ENCODE assay signal across 8 cellular contexts in genomic region chr2:74391209-74391579, GRCh38. TPM values are rescaled to one million over a fixed set of nuclear protein-coding genes. Genes with fewer than 3 reads are reported as not detected.
DNase-seq lines count a peak whose midpoint lies in the region; ATAC-seq and FAIRE-seq lines count a peak whose summit lies in the region.

No MANE protein-coding gene starts in this region.

- H2BK5ac ChIP-seq in neuronal stem cell (ENCODE audit: low read length), result no peak overlapping the region

- H4K8ac ChIP-seq in neuronal stem cell (ENCODE audit: low read depth, low read length), result no peak overlapping the region

- H3K36me3 ChIP-seq in SK-N-MC (ENCODE audit: insufficient read depth, low read length) (peaks cover 4% of the 10 kb centered on the region), neuronal stem cell (replicated peaks in 1 of 2; ENCODE audit: control insufficient read depth in 2 of 2, insufficient read depth in 2 of 2, low read length in 2 of 2) (peaks cover 0 to 5% of the 10 kb centered on the region in 2 donors)

- H3K23ac ChIP-seq in neuronal stem cell (ENCODE audit: low read depth, low read length, poor library complexity), result no peak overlapping the region

- H3K27me3 ChIP-seq in neuronal stem cell (ENCODE audit: control insufficient read depth in 3 of 3, insufficient read depth in 3 of 3, low read depth in 1 of 3, low read length in 3 of 3), result no peaks in the 10 kb centered on the region

- peak overlapping the region; percentile 91 for H3K18ac ChIP-seq in neuronal stem cell (ENCODE audit: low read length)

- H3K4me1 ChIP-seq in neuronal stem cell (ENCODE audit: control insufficient read depth in 2 of 2, insufficient read depth in 1 of 2, low read depth in 1 of 2, low read length in 2 of 2), result peaks cover 4 to 11% of the 10 kb centered on the region in 2 donors

- DNase-seq in DMS79 treated with DMSO at 0.1 percent for 48 hours (lab: John Stamatoyannopoulos, UW), result peak; percentile 54
- no peak for DNase-seq in DMS79 (lab: John Stamatoyannopoulos, UW)
- DNase-seq in SK-N-MC (ENCODE audit: low read depth, low spot score), result no peak
- DNase-seq in neuronal stem cell (ENCODE audit: low spot score), result no peak
- no peak for DNase-seq in GM19239 (ENCODE audit: insufficient read length, low spot score)

- no peak overlapping the region for H2AK5ac ChIP-seq in neuronal stem cell (ENCODE audit: low read depth, low read length)

- peak overlapping the region; percentile 52 for H3K4me2 ChIP-seq in neuronal stem cell (ENCODE audit: insufficient read depth, low read length, poor library complexity, severe bottlenecking)

- H4K91ac ChIP-seq in neuronal stem cell (ENCODE audit: low read depth, low read length, poor library complexity), result no peak overlapping the region

- no CpG with 5 or more reads among the region's 11 CpGs for WGBS in neuronal stem cell (ENCODE audit: extremely low coverage in 2 of 2, insufficient read length in 2 of 2, insufficient replicate concordance in 1 of 2), 2 donors

- no peak overlapping the region for H3K4ac ChIP-seq in neuronal stem cell (ENCODE audit: low read length)

- H3K14ac ChIP-seq in neuronal stem cell (ENCODE audit: low read length), result no peak overlapping the region

- H2AFZ ChIP-seq in neuronal stem cell (ENCODE audit: low read length), result peak overlapping the region; percentile 95

- ATAC-seq in HG02938 (IDR thresholded peaks at IDR 0.05; ENCODE audit: unreplicated experiment) (peak; percentile 16), esophagus mucosa (peak; percentile 4), HG02610 (IDR thresholded peaks at IDR 0.05; ENCODE audit: unreplicated experiment) (no peak)

- H3K4me3 ChIP-seq in SK-N-MC, result peak overlapping the region; percentile 97
- H3K4me3 ChIP-seq in neuronal stem cell (ENCODE audit: low read length in 2 of 2), result peak overlapping the region; percentile 65 to 88

- H2BK120ac ChIP-seq in neuronal stem cell (ENCODE audit: low read depth, low read length), result no peak overlapping the region

- H3K27ac ChIP-seq in SK-N-MC, result 0 out of 2 replicates have a peak overlapping the region, but pooled peaks have one; percentile 33
- no peak overlapping the region for H3K27ac ChIP-seq in neuronal stem cell (replicated peaks; ENCODE audit: low read length)

- FAIRE-seq in GM19239 (lab: Jason Lieb, UNC), result no peak

- H2BK15ac ChIP-seq in neuronal stem cell (ENCODE audit: low read length), result no peak overlapping the region

- H2BK12ac ChIP-seq in neuronal stem cell (ENCODE audit: low read length), result no peak overlapping the region

- H3K9ac ChIP-seq in SK-N-MC (ENCODE audit: insufficient read length) (peak overlapping the region; percentile 97), neuronal stem cell (ENCODE audit: low read depth, low read length, poor library complexity) (peak overlapping the region; percentile 75)

- no peaks in the 10 kb centered on the region for H3K9me3 ChIP-seq in SK-N-MC (ENCODE audit: low read depth, low read length)
- no peaks in the 10 kb centered on the region for H3K9me3 ChIP-seq in neuronal stem cell (replicated peaks in 1 of 2; ENCODE audit: control insufficient read depth in 2 of 2, insufficient read depth in 1 of 2, low read depth in 1 of 2, low read length in 2 of 2)

- peaks cover 1% of the 10 kb centered on the region for H3K79me1 ChIP-seq in neuronal stem cell (ENCODE audit: low read depth, low read length)

RNA-seq across cellular contexts. Expression of gene DCTN1, which starts 11.1 kb away (rescaled TPM):
- total RNA-seq in esophagus mucosa, result 86.4 TPM
- polyA plus RNA-seq in neuronal stem cell (2013, experiment 1 of 2), result 127 TPM
- 131 TPM for polyA plus RNA-seq in neuronal stem cell (2013, experiment 2 of 2)

RNA-seq across cellular contexts. Expression of gene C2orf81, which starts 30.2 kb away (rescaled TPM):
- 0.56 TPM for total RNA-seq in esophagus mucosa
- polyA plus RNA-seq in neuronal stem cell (2013, experiment 1 of 2), result 9.5 TPM
- 9.0 TPM for polyA plus RNA-seq in neuronal stem cell (2013, experiment 2 of 2)

RNA-seq across cellular contexts. Expression of gene WDR54, which starts 30.3 kb away (rescaled TPM):
- total RNA-seq in esophagus mucosa, result 4.3 TPM
- 53.6 TPM for polyA plus RNA-seq in neuronal stem cell (2013, experiment 1 of 2)
- polyA plus RNA-seq in neuronal stem cell (2013, experiment 2 of 2), result 50.0 TPM

RNA-seq across cellular contexts. Expression of gene SLC4A5, which starts 48.0 kb away (rescaled TPM):
- 0.56 TPM for total RNA-seq in esophagus mucosa
- polyA plus RNA-seq in neuronal stem cell (2013, experiment 1 of 2), result 1.2 TPM
- 1.1 TPM for polyA plus RNA-seq in neuronal stem cell (2013, experiment 2 of 2)

RNA-seq across cellular contexts. Expression of gene RTKN, which starts 50.5 kb away (rescaled TPM):
- total RNA-seq in esophagus mucosa, result 18.3 TPM
- polyA plus RNA-seq in neuronal stem cell (2013, experiment 1 of 2), result 20.6 TPM
- 20.1 TPM for polyA plus RNA-seq in neuronal stem cell (2013, experiment 2 of 2)
